Comparison of ENCODE assay signal across 4 cellular contexts in the genomic region with DNA sequence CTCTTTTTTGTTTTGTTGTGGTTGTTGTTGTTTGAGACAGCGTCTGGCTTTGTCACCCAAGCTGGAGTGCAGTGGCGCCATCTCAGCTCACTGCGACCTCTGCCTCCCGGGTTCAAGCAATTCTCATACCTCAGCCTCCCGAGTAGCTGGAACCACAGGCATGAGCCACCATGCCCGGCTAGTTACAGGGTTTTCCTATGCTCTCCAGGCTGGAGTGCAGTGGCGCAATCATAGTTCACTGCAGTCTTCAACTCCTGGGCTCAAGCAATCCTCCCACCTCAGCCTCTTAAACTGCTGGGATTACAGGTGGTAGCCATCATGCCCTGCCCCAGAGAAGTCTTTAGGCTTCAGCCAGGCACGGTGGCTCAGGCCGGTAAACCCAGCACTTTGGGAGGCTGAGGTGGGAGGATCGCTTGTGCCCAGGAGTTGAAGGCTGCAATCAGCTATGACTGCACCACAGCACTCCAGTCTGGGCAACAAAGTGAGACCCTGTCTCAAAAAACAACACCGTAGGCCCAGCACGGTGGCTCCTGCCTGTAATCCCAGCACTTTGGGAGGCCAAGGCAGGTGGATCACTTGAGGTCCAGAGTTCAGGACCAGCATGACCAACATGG. TPM values are rescaled to one million over a fixed set of nuclear protein-coding genes. Genes with fewer than 3 reads are reported as not detected.
"Had no signal": no experiment of that assay in that cellular context is flagged by ENCODE, and none has a peak within 500 bp of the region (broad histone marks: within the 10 kb centered on the region; RNA-seq: fewer than 3 reads in every experiment).

No MANE protein-coding gene starts in this region.

RNA-seq across cellular contexts. Expression of a gene that starts 54.3 kb away (rescaled TPM):
- total RNA-seq: naive thymus-derived CD8-positive, alpha-beta T cell; neural crest cell; osteoblast had no signal
- polyA plus RNA-seq: keratinocyte had no signal
